ENCODE assay signal across 1 cellular context in genomic region chr5:149317281-149318048, GRCh38.
TF ChIP-seq lines count a peak whose summit lies in the region.

No MANE protein-coding gene starts in this region.

TF ChIP-seq in endothelial cell of umbilical vein, 7 proteins besides CTCF, POLR2A, EP300 and RAD21 (continued from another document):
- TF ChIP-seq JUN (IDR thresholded peaks at IDR 0.05; ENCODE audit: borderline replicate concordance, insufficient read depth, insufficient read length, low read depth) (no peak), POLR2AphosphoS5 (IDR thresholded peaks at IDR 0.05; ENCODE audit: insufficient read depth, low read depth, low read length) (no peak)
